Comparison of ENCODE assay signal across 9 cellular contexts in the genomic region with DNA sequence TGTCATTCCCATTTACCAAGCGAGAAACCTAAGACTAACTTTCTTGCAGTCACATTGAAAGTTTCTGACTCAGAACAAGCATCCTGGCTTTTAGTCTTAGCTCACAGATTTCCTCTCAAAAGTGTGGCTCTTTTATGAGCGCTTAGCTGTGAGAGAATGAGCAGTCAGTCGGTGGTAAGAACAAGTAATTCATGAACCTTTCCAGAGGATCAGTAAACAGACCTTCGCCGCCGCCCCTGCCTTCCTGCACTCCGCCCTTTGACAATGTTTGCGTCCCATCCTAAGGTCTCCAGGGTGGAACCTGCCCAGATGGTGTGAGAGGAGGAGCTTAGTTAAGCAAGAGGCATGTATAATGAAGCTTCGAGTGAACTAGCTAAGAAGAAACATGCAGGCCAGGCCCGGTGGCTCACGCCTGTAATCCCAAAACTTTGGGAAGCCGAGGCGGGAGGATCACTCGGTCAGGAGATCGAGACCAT.
DNase-seq lines count a peak whose midpoint lies in the region; ATAC-seq, FAIRE-seq and TF ChIP-seq lines count a peak whose summit lies in the region.
"Had no signal": no experiment of that assay in that cellular context is flagged by ENCODE, and none has a peak within 500 bp of the region (broad histone marks: within the 10 kb centered on the region; RNA-seq: fewer than 3 reads in every experiment).

No MANE protein-coding gene starts in this region.

- H3K4me3 ChIP-seq in GM12865 (ENCODE audit: low read depth, low read length) = no peak overlapping the region
- peak overlapping the region in 2 of 3 experiments; percentile 49 to 61; a peak in 2 of 6 replicates for H3K4me3 ChIP-seq in HepG2 (replicated peaks in 1 of 3; ENCODE audit: insufficient read depth in 1 of 3, low read depth in 2 of 3, low read length in 3 of 3)

- DNase-seq in GM12865 (ENCODE audit: low read depth) = peak; percentile 81
- DNase-seq in GM20000 (ENCODE audit: low spot score) = peak; percentile 48
- peak; percentile 27 for DNase-seq in HT1080 (ENCODE audit: low read depth)
- DNase-seq in HepG2 (ENCODE audit: low spot score) = peak; percentile 90
- DNase-seq in nucleus accumbens (lab: John Stamatoyannopoulos, UW) = no peak
- DNase-seq in posterior cingulate gyrus = no peak
- DNase-seq in glomerular visceral epithelial cell (ENCODE audit: extremely low spot score) = no peak
- DNase-seq in T1000 (lab: John Stamatoyannopoulos, UW) = no peak

- H4K20me1 ChIP-seq in HepG2 (ENCODE audit: insufficient read depth, low read length) = no peaks in the 10 kb centered on the region

- CTCF ChIA-PET in HepG2 (lab: Yijun Ruan, JAX; ENCODE audit: low intra/inter-chr PET ratio, low total read pairs) = no interaction called here

- in situ Hi-C loops in HepG2 (cut with HindIII; ENCODE audit: extremely low pct_ligation_motif_present, low pct_unique_long_range_greater_than_20kb) = loop anchor here (10.0 kb wide), 1 partner anchor 104 kb away; no protein-coding TSS in a partner anchor

- intact Hi-C loops in HepG2 (cut with micrococcal nuclease; ENCODE audit: unreplicated experiment) = loop anchor here (2.0 to 5.0 kb wide), 3 partner anchors 38 to 164 kb away; no protein-coding TSS in a partner anchor
- intact Hi-C loops in posterior cingulate gyrus (cut with DNase I) = no loop called here

- H3K27me3 ChIP-seq in HepG2 (ENCODE audit: control insufficient read depth in 1 of 2, insufficient read depth in 2 of 2, low read length in 2 of 2) = no peaks in the 10 kb centered on the region

- BruUV-seq in HepG2 (replicated peaks; lab: Mats Ljungman, UMichigan) = no TSS peak

- 0 out of 2 replicates have a peak, but pooled peaks have one; percentile 19 for TF ChIP-seq RAD21 in HepG2 (CRISPR knock-in tag; IDR thresholded peaks at IDR 0.05)

- peaks cover 28% of the 10 kb centered on the region for H3K4me1 ChIP-seq in HepG2 (ENCODE audit: insufficient read depth, low read length)

- H2AFZ ChIP-seq in HepG2 (ENCODE audit: low read length) = no peak overlapping the region

- peak; percentile 100 for ATAC-seq in HepG2

- H3K9me3 ChIP-seq in HepG2 (ENCODE audit: low read length) = no peaks in the 10 kb centered on the region

- FAIRE-seq in HepG2 (lab: Jason Lieb, UNC) = peak; percentile 99

- WGBS in HepG2 (ENCODE audit: low lambda C conversion rate) = 6% methylated on average over 14 of the region's 15 CpGs

- TF ChIP-seq POLR2A in HepG2 (IDR thresholded peaks at IDR 0.05; ENCODE audit: insufficient read depth in 1 of 2, low read depth in 2 of 2, low read length in 2 of 2) = peak in 1 of 2 experiments; percentile 51; a peak in 1 of 4 replicates

- no peaks in the 10 kb centered on the region for H3K79me2 ChIP-seq in HepG2 (ENCODE audit: insufficient read depth, low read length)

- H3K4me2 ChIP-seq in HepG2 (ENCODE audit: low read depth, low read length) = peak overlapping the region; percentile 85

- POLR2A ChIA-PET in HepG2 (lab: Yijun Ruan, JAX) = interaction anchor here (0.8 to 1.5 kb wide), 8 partner anchors 31 to 143 kb away, joined by 3 to 19 read pairs (median 5); partner anchors contain the start of gene GLUL

- TF ChIP-seq EP300 in HepG2 (IDR thresholded peaks at IDR 0.05; ENCODE audit: low read depth in 2 of 2, low read length in 2 of 2) (peak in 1 of 2 experiments; percentile 44; a peak in 1 of 4 replicates), HepG2 (CRISPR knock-in tag; IDR thresholded peaks at IDR 0.05; ENCODE audit: borderline replicate concordance) (peak; percentile 53; the same call in 1 of the 2 replicates)

- H3K27ac ChIP-seq in HepG2 (ENCODE audit: extremely low read length, insufficient read depth, low read length) = peak overlapping the region; percentile 80
- H3K27ac ChIP-seq: epithelial cell of prostate had no signal

- no peak for TF ChIP-seq CTCF in GM12865 (IDR thresholded peaks at IDR 0.05; ENCODE audit: insufficient read depth, low read depth, low read length, missing control alignments)
- no peak for TF ChIP-seq CTCF in GM20000 (IDR thresholded peaks at IDR 0.05; ENCODE audit: extremely low read depth, missing control alignments)
- TF ChIP-seq CTCF in HepG2 (CRISPR knock-in tag; IDR thresholded peaks at IDR 0.05) = no peak

- H3K9ac ChIP-seq in HepG2 (ENCODE audit: insufficient read depth, low read depth, low read length) = peak overlapping the region; percentile 60

- H3K36me3 ChIP-seq in HepG2 (replicated peaks in 1 of 2; ENCODE audit: control insufficient read depth in 1 of 2, insufficient read depth in 2 of 2, low read length in 2 of 2) = no peaks in the 10 kb centered on the region

TF ChIP-seq in HepG2, 621 proteins besides CTCF, POLR2A, EP300 and RAD21 (continues in another document):
- TF ChIP-seq, protein P1, sequence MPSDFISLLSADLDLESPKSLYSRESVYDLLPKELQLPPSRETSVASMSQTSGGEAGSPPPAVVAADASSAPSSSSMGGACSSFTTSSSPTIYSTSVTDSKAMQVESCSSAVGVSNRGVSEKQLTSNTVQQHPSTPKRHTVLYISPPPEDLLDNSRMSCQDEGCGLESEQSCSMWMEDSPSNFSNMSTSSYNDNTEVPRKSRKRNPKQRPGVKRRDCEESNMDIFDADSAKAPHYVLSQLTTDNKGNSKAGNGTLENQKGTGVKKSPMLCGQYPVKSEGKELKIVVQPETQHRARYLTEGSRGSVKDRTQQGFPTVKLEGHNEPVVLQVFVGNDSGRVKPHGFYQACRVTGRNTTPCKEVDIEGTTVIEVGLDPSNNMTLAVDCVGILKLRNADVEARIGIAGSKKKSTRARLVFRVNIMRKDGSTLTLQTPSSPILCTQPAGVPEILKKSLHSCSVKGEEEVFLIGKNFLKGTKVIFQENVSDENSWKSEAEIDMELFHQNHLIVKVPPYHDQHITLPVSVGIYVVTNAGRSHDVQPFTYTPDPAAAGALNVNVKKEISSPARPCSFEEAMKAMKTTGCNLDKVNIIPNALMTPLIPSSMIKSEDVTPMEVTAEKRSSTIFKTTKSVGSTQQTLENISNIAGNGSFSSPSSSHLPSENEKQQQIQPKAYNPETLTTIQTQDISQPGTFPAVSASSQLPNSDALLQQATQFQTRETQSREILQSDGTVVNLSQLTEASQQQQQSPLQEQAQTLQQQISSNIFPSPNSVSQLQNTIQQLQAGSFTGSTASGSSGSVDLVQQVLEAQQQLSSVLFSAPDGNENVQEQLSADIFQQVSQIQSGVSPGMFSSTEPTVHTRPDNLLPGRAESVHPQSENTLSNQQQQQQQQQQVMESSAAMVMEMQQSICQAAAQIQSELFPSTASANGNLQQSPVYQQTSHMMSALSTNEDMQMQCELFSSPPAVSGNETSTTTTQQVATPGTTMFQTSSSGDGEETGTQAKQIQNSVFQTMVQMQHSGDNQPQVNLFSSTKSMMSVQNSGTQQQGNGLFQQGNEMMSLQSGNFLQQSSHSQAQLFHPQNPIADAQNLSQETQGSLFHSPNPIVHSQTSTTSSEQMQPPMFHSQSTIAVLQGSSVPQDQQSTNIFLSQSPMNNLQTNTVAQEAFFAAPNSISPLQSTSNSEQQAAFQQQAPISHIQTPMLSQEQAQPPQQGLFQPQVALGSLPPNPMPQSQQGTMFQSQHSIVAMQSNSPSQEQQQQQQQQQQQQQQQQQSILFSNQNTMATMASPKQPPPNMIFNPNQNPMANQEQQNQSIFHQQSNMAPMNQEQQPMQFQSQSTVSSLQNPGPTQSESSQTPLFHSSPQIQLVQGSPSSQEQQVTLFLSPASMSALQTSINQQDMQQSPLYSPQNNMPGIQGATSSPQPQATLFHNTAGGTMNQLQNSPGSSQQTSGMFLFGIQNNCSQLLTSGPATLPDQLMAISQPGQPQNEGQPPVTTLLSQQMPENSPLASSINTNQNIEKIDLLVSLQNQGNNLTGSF (CRISPR knock-in tag; IDR thresholded peaks at IDR 0.05) = no peak
- TF ChIP-seq RELA (CRISPR knock-in tag; IDR thresholded peaks at IDR 0.05) = no peak
- TF ChIP-seq, protein P2, sequence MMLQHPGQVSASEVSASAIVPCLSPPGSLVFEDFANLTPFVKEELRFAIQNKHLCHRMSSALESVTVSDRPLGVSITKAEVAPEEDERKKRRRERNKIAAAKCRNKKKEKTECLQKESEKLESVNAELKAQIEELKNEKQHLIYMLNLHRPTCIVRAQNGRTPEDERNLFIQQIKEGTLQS (CRISPR knock-in tag; IDR thresholded peaks at IDR 0.05) = no peak
- peak; percentile 83 for TF ChIP-seq MED1 (CRISPR knock-in tag; IDR thresholded peaks at IDR 0.05)
- TF ChIP-seq, protein P3, sequence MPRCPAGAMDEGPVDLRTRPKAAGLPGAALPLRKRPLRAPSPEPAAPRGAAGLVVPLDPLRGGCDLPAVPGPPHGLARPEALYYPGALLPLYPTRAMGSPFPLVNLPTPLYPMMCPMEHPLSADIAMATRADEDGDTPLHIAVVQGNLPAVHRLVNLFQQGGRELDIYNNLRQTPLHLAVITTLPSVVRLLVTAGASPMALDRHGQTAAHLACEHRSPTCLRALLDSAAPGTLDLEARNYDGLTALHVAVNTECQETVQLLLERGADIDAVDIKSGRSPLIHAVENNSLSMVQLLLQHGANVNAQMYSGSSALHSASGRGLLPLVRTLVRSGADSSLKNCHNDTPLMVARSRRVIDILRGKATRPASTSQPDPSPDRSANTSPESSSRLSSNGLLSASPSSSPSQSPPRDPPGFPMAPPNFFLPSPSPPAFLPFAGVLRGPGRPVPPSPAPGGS (CRISPR knock-in tag; IDR thresholded peaks at IDR 0.05) = no peak
- TF ChIP-seq MAZ (IDR thresholded peaks at IDR 0.05; ENCODE audit: borderline replicate concordance, low read depth, low read length) = no peak
- TF ChIP-seq MAZ (CRISPR knock-in tag; IDR thresholded peaks at IDR 0.05; ENCODE audit: low read depth) = no peak
- TF ChIP-seq ZNF430 (CRISPR knock-in tag; IDR thresholded peaks at IDR 0.05) = peak; percentile 85
- TF ChIP-seq ZNF468 (CRISPR knock-in tag; IDR thresholded peaks at IDR 0.05) = no peak
- TF ChIP-seq NFYB (CRISPR knock-in tag; IDR thresholded peaks at IDR 0.05) = no peak
- no peak for TF ChIP-seq ZNF274 (CRISPR knock-in tag; IDR thresholded peaks at IDR 0.05)
- TF ChIP-seq SP4 (CRISPR knock-in tag; IDR thresholded peaks at IDR 0.05) = no peak; the same call in 1 of the 2 replicates
- no peak for TF ChIP-seq GTF2F1 (IDR thresholded peaks at IDR 0.05; ENCODE audit: low read length)
- no peak for TF ChIP-seq SSRP1 (CRISPR knock-in tag; IDR thresholded peaks at IDR 0.05)
- no peak for TF ChIP-seq ZNF44 (CRISPR knock-in tag; IDR thresholded peaks at IDR 0.05)
- TF ChIP-seq ZNF768 (CRISPR knock-in tag; IDR thresholded peaks at IDR 0.05) = no peak
- no peak for TF ChIP-seq PCBP2 (optimal IDR thresholded peaks at IDR 0.05; ENCODE audit: low read depth, low read length, poor library complexity, severe bottlenecking)

Comparison
In these comparisons a context has a peak if more than half of its experiments do, and no peak if none do; other contexts are left out.
1. DNase-seq: peak in GM12865 (single experiment), GM20000 (single experiment), HT1080 (single experiment) and HepG2 (single experiment); none in nucleus accumbens (0 of 56), posterior cingulate gyrus (0 of 10), glomerular visceral epithelial cell (single experiment) and T1000 (single experiment).